8 cellular contexts compared by ENCODE assay signal in the genomic region with DNA sequence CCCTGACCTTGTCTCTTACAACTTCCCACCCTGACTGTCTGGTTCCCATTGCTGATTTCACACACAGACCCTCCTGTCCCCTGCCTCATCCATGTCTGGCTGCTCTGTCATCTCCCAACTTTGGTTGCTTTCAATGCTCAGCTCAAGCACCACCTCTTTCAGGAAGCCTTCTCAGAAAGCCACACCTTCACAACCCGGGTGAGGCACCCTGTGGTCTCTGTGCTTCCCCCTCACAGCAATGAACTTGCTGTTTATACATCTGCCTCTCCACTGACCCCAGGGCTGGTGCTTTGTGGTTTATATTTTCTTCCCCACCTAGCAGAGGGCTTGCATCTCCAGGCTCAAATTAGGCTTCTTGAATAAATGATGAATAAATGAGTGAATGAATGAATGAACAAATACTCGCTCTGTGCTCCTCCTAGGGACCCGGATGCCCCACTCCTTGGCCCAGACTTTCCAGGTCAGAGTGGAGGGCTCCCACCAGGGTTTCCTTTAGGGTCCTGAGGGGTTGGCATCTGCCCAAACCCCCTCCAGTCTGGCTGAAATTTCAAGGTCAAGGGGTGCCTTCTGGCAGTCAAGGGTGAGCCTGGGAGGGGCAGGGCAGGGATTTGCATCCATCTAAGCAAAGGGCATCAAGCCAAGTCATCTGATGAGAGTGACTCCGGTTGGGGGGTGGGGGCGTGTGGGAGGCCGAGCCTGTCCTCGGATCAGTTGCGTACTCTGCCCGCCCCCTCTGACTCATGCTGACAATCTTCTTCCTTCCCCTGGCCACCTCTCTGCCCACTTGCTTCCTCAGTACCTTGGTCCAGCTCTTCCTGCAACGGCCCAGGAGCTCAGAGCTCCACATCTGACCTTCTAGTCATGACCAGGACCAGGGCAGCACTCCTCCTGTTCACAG. TPM values are rescaled to one million over a fixed set of nuclear protein-coding genes. Genes with fewer than 3 reads are reported as not detected.
DNase-seq lines count a peak whose midpoint lies in the region; TF ChIP-seq lines count a peak whose summit lies in the region.

Gene ITGAX (plus strand): TSS at position 783 of the 898 bp plus-strand sequence. CDS start 79 bp downstream, at position 862.

- H3K9me3 ChIP-seq in BE2C = no peaks in the 10 kb centered on the region; the same call in 1 of the 2 replicates

- H3K4me3 ChIP-seq in GM12865 (ENCODE audit: low read depth, low read length) (peak within 1 kb of the TSS; percentile 13; the same call in 1 of the 2 replicates), BE2C (ENCODE audit: low read depth, low read length) (no peak within 1 kb of the TSS)

- H3K27me3 ChIP-seq in BE2C = no peaks in the 10 kb centered on the region

- TF ChIP-seq CTCF in GM12865 (IDR thresholded peaks at IDR 0.05; ENCODE audit: insufficient read depth, low read depth, low read length, missing control alignments) (no peak), BE2C (IDR thresholded peaks at IDR 0.05; ENCODE audit: low read depth, low read length) (no peak)

- H3K4me1 ChIP-seq in BE2C = no peaks in the 10 kb centered on the region

- no peaks in the 10 kb centered on the region for H3K36me3 ChIP-seq in BE2C

- peak; percentile 80 for DNase-seq in GM12865 (ENCODE audit: low read depth)
- peak; percentile 40 for DNase-seq in HCEC 1CT
- peak; percentile 22 for DNase-seq in NK-92 (lab: John Stamatoyannopoulos, UW; ENCODE audit: unreplicated experiment)
- peak; percentile 34 for DNase-seq in activated T-helper 9 cell treated with anti-CD3 and anti-CD28 coated beads, Interleukin-2, amount 50 U/mL, for 16 hours (ENCODE audit: low read depth)
- DNase-seq in iPS-NIHi7 (ENCODE audit: extremely low spot score) = peak; percentile 74
- DNase-seq in stimulated activated CD8-positive, alpha-beta memory T cell treated with anti-CD3 and anti-CD28 coated beads, Interleukin-12 subunit alpha, Interleukin-12 subunit beta, amount 100 ng/mL, for 1 hour (ENCODE audit: low read depth) = peak; percentile 35
- DNase-seq in AG08395 (ENCODE audit: low spot score) = no peak
- DNase-seq in BE2C = no peak

RNA-seq across cellular contexts. Expression of gene ITGAX, which starts in this region (rescaled TPM):
- polyA plus RNA-seq in BE2C (2012; ENCODE audit: insufficient read depth, insufficient read length, low read depth) = not detected

Comparison
In these comparisons a context has a peak if more than half of its experiments do, and no peak if none do; other contexts are left out.
1. DNase-seq: peak in GM12865 (single experiment), HCEC 1CT (single experiment), NK-92 (single experiment), activated T-helper 9 cell treated with anti-CD3 and anti-CD28 coated beads, Interleukin-2, amount 50 U/mL, for 16 hours (single experiment), iPS-NIHi7 (single experiment) and stimulated activated CD8-positive, alpha-beta memory T cell treated with anti-CD3 and anti-CD28 coated beads, Interleukin-12 subunit alpha, Interleukin-12 subunit beta, amount 100 ng/mL, for 1 hour (single experiment); none in AG08395 (single experiment) and BE2C (single experiment).